Comparison of ENCODE assay signal across 23 cellular contexts in the genomic region with DNA sequence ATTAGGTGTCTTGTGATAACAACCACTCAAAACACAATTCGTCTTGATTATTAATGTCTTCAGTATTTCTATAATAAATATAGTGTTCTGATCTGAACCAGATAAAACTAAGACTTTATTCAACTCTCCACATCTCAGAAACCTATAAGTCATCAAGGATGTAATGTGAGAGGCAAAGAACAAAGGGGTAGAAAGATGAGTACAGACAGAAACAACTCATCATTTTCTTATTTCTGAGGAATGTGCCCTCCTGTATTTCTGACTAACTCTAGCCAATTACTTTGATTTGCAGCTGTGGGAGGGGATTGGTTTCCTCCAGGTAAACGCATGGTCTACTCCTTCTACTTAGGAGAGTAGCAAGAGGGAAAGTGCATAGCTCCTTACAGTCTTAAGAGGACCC.
"Had no signal": no experiment of that assay in that cellular context is flagged by ENCODE, and none has a peak within 500 bp of the region (broad histone marks: within the 10 kb centered on the region; RNA-seq: fewer than 3 reads in every experiment).

No MANE protein-coding gene starts in this region.

- DNase-seq: hippocampal formation; immature natural killer cell; kidney; left colon; left ventricle myocardium inferior; naive thymus-derived CD8-positive, alpha-beta T cell; occipital lobe; psoas muscle; right lobe of liver; stimulated activated CD4-positive, alpha-beta T cell treated with anti-CD3 and anti-CD28 coated beads, Interleukin-1b, Interleukin-23, amount 100 ng/mL, for 48 hours; stimulated activated CD4-positive, alpha-beta T cell treated with anti-CD3 and anti-CD28 coated beads, Interleukin-2, amount 100 ng/mL, for 48 hours; stimulated activated CD4-positive, alpha-beta T cell treated with anti-CD3 and anti-CD28 coated beads, Interleukin-4, amount 100 ng/mL, for 4 hours; stimulated activated CD8-positive, alpha-beta memory T cell treated with anti-CD3 and anti-CD28 coated beads, Interleukin-4, amount 100 ng/mL, for 48 hours; stimulated activated naive CD4-positive, alpha-beta T cell treated with Interleukin-2 at 50 U/mL for 16 hours; stimulated activated naive CD8-positive, alpha-beta T cell treated with anti-CD3 and anti-CD28 coated beads, Interleukin-15, amount 100 ng/mL, for 72 hours; substantia nigra; uterus had no signal

- ATAC-seq: left colon; naive thymus-derived CD8-positive, alpha-beta T cell; psoas muscle; right lobe of liver; stimulated activated memory B cell treated with anti-CD40 and anti-IgM and Interleukin-4, amounts not matched to agents 10 μg/mL and 1 μg/mL and 100 μg/mL, for 72 hours; stimulated activated naive CD8-positive, alpha-beta T cell treated with anti-CD3 and anti-CD28 coated beads, Interleukin-15, amount 100 ng/mL, for 72 hours had no signal

- H3K9ac ChIP-seq: parathyroid adenoma had no signal

- H3K27ac ChIP-seq: left ventricle myocardium inferior, neutrophil, parathyroid adenoma, psoas muscle, right lobe of liver, tibial nerve, uterus had no signal

- H2AFZ ChIP-seq: parathyroid adenoma had no signal

- H3K4me2 ChIP-seq: smooth muscle cell had no signal

- H3K4me1 ChIP-seq: left ventricle myocardium inferior, parathyroid adenoma, psoas muscle, right lobe of liver, tibial nerve, uterus had no signal

- H3K4me3 ChIP-seq: left ventricle myocardium inferior, lung, psoas muscle, right lobe of liver, smooth muscle cell, tibial nerve, uterus had no signal

- H3K79me2 ChIP-seq: parathyroid adenoma had no signal

- H3K9me3 ChIP-seq: left ventricle myocardium inferior, neutrophil, psoas muscle, right lobe of liver, tibial nerve, uterus had no signal

- H3K36me3 ChIP-seq: left ventricle myocardium inferior, neutrophil, right lobe of liver, tibial nerve, uterus had no signal

- H3K27me3 ChIP-seq: neutrophil, right lobe of liver, tibial nerve, uterus had no signal
